8 cellular contexts compared by ENCODE assay signal in the genomic region with DNA sequence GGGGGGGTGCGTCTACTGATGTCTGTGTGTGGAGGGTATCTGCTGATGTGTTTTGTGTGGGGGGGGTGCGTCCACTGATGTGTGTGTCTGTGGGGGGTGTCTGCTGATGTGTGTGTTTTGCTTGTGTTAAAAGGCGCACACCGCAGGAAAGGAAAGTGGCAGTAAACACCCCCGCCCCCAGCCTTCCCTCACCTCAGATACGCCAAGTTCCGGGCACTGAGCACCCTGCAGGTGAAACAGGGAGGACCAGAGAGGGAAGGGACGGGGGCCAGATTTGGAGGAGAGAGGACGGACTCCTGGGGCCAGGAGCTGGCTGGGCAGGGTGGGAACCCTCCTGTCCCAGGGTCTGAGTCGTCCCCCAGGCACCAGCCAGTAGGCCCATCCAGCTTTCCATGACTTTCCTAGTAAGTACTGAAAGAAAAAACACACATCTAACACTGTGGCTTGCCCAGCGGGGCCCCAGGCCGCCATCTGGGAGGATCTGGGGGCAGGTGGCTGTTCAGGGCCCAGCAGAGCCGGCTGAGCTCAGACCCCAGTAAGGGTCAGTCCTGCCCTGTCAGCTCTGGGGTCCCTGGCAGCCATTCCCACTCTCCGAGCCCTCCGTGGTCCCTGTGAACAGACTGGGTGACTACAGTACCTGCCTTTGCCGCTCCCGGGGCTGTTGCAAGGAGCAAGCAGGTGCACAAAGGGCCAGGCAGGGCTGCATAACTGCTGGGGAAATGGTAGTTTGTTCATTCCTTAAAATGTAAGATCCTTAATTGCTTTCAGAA.
A peak's percentile ranks its signal among the peaks of the same experiment; 100 is the strongest.
DNase-seq lines count a peak whose midpoint lies in the region; ATAC-seq and TF ChIP-seq lines count a peak whose summit lies in the region.

No MANE protein-coding gene starts in this region.

- no peak overlapping the region for H3K27ac ChIP-seq in RWPE2 (ENCODE audit: poor library complexity, severe bottlenecking)

- H3K4me3 Mint-ChIP-seq in activated naive CD8-positive, alpha-beta T cell = peak overlapping the region; percentile 85

- H3K27me3 Mint-ChIP-seq in activated naive CD8-positive, alpha-beta T cell = no peaks in the 10 kb centered on the region

- peak overlapping the region; percentile 99 for H3K27ac Mint-ChIP-seq in activated naive CD8-positive, alpha-beta T cell

- ATAC-seq in RWPE2 (ENCODE audit: low read depth) = no peak; the same call in 2 of the 3 replicates
- ATAC-seq in HG03045 (IDR thresholded peaks at IDR 0.05; ENCODE audit: unreplicated experiment) = no peak
- no peak for ATAC-seq in GM21367 (IDR thresholded peaks at IDR 0.05; ENCODE audit: unreplicated experiment)

- POLR2A ChIA-PET in HEK293T (lab: Yijun Ruan, JAX) = no interaction called here

- H3K4me1 ChIP-seq in RWPE2 (ENCODE audit: insufficient read depth, poor library complexity, severe bottlenecking) = no peaks in the 10 kb centered on the region

- no peaks in the 10 kb centered on the region for H3K9me3 ChIP-seq in RWPE2 (ENCODE audit: severe bottlenecking)

- H3K9me3 Mint-ChIP-seq in activated naive CD8-positive, alpha-beta T cell (ENCODE audit: low read depth) = no peaks in the 10 kb centered on the region

- CTCF ChIA-PET in HEK293T (lab: Yijun Ruan, JAX) = no interaction called here

- TF ChIP-seq CTCF in RWPE2 (IDR thresholded peaks at IDR 0.05; ENCODE audit: poor library complexity, severe bottlenecking) = no peak

- peaks cover 65% of the 10 kb centered on the region for H3K4me1 Mint-ChIP-seq in activated naive CD8-positive, alpha-beta T cell (ENCODE audit: low read depth)

- H3K4me3 ChIP-seq in RWPE2 (ENCODE audit: severe bottlenecking) = no peak overlapping the region

- peaks cover 2% of the 10 kb centered on the region for H3K36me3 Mint-ChIP-seq in activated naive CD8-positive, alpha-beta T cell

- no peaks in the 10 kb centered on the region for H3K36me3 ChIP-seq in RWPE2 (ENCODE audit: low read depth)

- DNase-seq in GM19238 (ENCODE audit: insufficient read length, low spot score) (peak; percentile 32), RWPE2 (ENCODE audit: low spot score) (peak; percentile 52), HEK293T (ENCODE audit: extremely low spot score) (no peak), T1000 (lab: John Stamatoyannopoulos, UW) (no peak)
- DNase-seq in stimulated activated CD4-positive, alpha-beta T cell treated with anti-CD3 and anti-CD28 coated beads, Interleukin-2, amount 100 ng/mL, for 4 hours (ENCODE audit: low read depth) = peak; percentile 56

- H3K27me3 ChIP-seq in RWPE2 (ENCODE audit: insufficient read depth, poor library complexity, severe bottlenecking) = no peaks in the 10 kb centered on the region

TF ChIP-seq in HEK293T, 16 proteins besides CTCF, POLR2A, EP300 and RAD21:
- TF ChIP-seq ZNF384 (IDR thresholded peaks at IDR 0.05) = no peak
- no peak for TF ChIP-seq PKNOX1 (IDR thresholded peaks at IDR 0.05)
- no peak for TF ChIP-seq CTBP1 (IDR thresholded peaks at IDR 0.05; ENCODE audit: borderline replicate concordance)
- no peak for TF ChIP-seq HDGF (IDR thresholded peaks at IDR 0.05; ENCODE audit: borderline replicate concordance)
- no peak for TF ChIP-seq L3MBTL2 (conservative IDR thresholded peaks at IDR 0.05)
- no peak for TF ChIP-seq SP1 (IDR thresholded peaks at IDR 0.05)
- no peak for TF ChIP-seq SUZ12 (IDR thresholded peaks at IDR 0.05)
- no peak for TF ChIP-seq LEF1 (IDR thresholded peaks at IDR 0.05; ENCODE audit: borderline replicate concordance)
- no peak for TF ChIP-seq ELF4 (IDR thresholded peaks at IDR 0.05)

Comparison
In these comparisons a context has a peak if more than half of its experiments do, and no peak if none do; other contexts are left out.
1. DNase-seq: peak in GM19238 (single experiment), RWPE2 (single experiment) and stimulated activated CD4-positive, alpha-beta T cell treated with anti-CD3 and anti-CD28 coated beads, Interleukin-2, amount 100 ng/mL, for 4 hours (single experiment); none in HEK293T (single experiment) and T1000 (single experiment).